Comparison of ENCODE assay signal across 14 cellular contexts in genomic region chr16:15605869-15606520, GRCh38. TPM values are rescaled to one million over a fixed set of nuclear protein-coding genes. Genes with fewer than 3 reads are reported as not detected.
A peak's percentile ranks its signal among the peaks of the same experiment; 100 is the strongest.
DNase-seq lines count a peak whose midpoint lies in the region; ATAC-seq and TF ChIP-seq lines count a peak whose summit lies in the region.
"Had no signal": no experiment of that assay in that cellular context is flagged by ENCODE, and none has a peak within 500 bp of the region (broad histone marks: within the 10 kb centered on the region; RNA-seq: fewer than 3 reads in every experiment).

No MANE protein-coding gene starts in this region.

- no peak overlapping the region for H2BK120ac ChIP-seq in neuronal stem cell (ENCODE audit: low read depth, low read length)

- no peak for ATAC-seq in central memory CD8-positive, alpha-beta T cell (replicated peaks; ENCODE audit: extremely low read depth, poor library complexity, severe bottlenecking)

- no peak for TF ChIP-seq CTCF in mesothelial cell of epicardium (IDR thresholded peaks at IDR 0.05; ENCODE audit: unreplicated experiment)

- H3K14ac ChIP-seq in neuronal stem cell (ENCODE audit: low read length), result no peak overlapping the region

- no peak overlapping the region for H2AK5ac ChIP-seq in neuronal stem cell (ENCODE audit: low read depth, low read length)

- H2AFZ ChIP-seq in neuronal stem cell (ENCODE audit: low read length), result no peak overlapping the region
- H2AFZ ChIP-seq: GM23248 had no signal

- CTCF ChIA-PET in CD8-positive, alpha-beta memory T cell (lab: Charles Lee), result no interaction called here

- H2BK15ac ChIP-seq in neuronal stem cell (ENCODE audit: low read length), result no peak overlapping the region

- no peaks in the 10 kb centered on the region for H3K9me3 Mint-ChIP-seq in CD8-positive, alpha-beta memory T cell
- H3K9me3 Mint-ChIP-seq in central memory CD8-positive, alpha-beta T cell, result no peaks in the 10 kb centered on the region
- H3K9me3 Mint-ChIP-seq in mesothelial cell of epicardium, result no peaks in the 10 kb centered on the region
- H3K9me3 Mint-ChIP-seq: endodermal cell had no signal

- H3K4ac ChIP-seq in neuronal stem cell (ENCODE audit: low read length), result no peak overlapping the region

- no peak overlapping the region for H3K23ac ChIP-seq in neuronal stem cell (ENCODE audit: low read depth, low read length, poor library complexity)

- no peak overlapping the region for H3K27ac ChIP-seq in CD8-positive, alpha-beta memory T cell (ENCODE audit: low read depth, low read length)
- no peak overlapping the region for H3K27ac ChIP-seq in neuronal stem cell (replicated peaks; ENCODE audit: low read length)
- H3K27ac ChIP-seq: GM23248, Peyer's patch had no signal

- no peaks in the 10 kb centered on the region for H3K4me1 ChIP-seq in CD8-positive, alpha-beta memory T cell (ENCODE audit: insufficient read depth, low read length)
- no peaks in the 10 kb centered on the region for H3K4me1 ChIP-seq in neuronal stem cell (ENCODE audit: control insufficient read depth in 2 of 2, insufficient read depth in 1 of 2, low read depth in 1 of 2, low read length in 2 of 2)
- H3K4me1 ChIP-seq: Peyer's patch had no signal

- H3K36me3 Mint-ChIP-seq in CD8-positive, alpha-beta memory T cell, result peaks cover 35 to 99% (median 60%) of the 10 kb centered on the region in 3 donors
- H3K36me3 Mint-ChIP-seq in central memory CD8-positive, alpha-beta T cell (ENCODE audit: insufficient read depth), result peaks cover 76% of the 10 kb centered on the region
- peaks cover 67% of the 10 kb centered on the region for H3K36me3 Mint-ChIP-seq in mesothelial cell of epicardium

- H3K27me3 Mint-ChIP-seq in CD8-positive, alpha-beta memory T cell, result no peaks in the 10 kb centered on the region
- no peaks in the 10 kb centered on the region for H3K27me3 Mint-ChIP-seq in central memory CD8-positive, alpha-beta T cell
- no peaks in the 10 kb centered on the region for H3K27me3 Mint-ChIP-seq in mesothelial cell of epicardium (ENCODE audit: low read depth)

- H4K91ac ChIP-seq in neuronal stem cell (ENCODE audit: low read depth, low read length, poor library complexity), result no peak overlapping the region

- H2BK12ac ChIP-seq in neuronal stem cell (ENCODE audit: low read length), result no peak overlapping the region

- no peak overlapping the region for H3K4me3 Mint-ChIP-seq in CD8-positive, alpha-beta memory T cell
- no peak overlapping the region for H3K4me3 Mint-ChIP-seq in central memory CD8-positive, alpha-beta T cell
- no peak overlapping the region for H3K4me3 Mint-ChIP-seq in mesothelial cell of epicardium
- H3K4me3 Mint-ChIP-seq: endodermal cell had no signal

- no peak for DNase-seq in CD8-positive, alpha-beta memory T cell
- peak; percentile 5 for DNase-seq in NCI-H748 treated with DMSO at 0.1 percent for 48 hours (lab: John Stamatoyannopoulos, UW)
- no peak for DNase-seq in central memory CD8-positive, alpha-beta T cell (ENCODE audit: low spot score in 2 of 2)
- no peak for DNase-seq in neuronal stem cell (ENCODE audit: low spot score)
- no peak for DNase-seq in NCI-H1105 treated with DMSO at 0.1 percent for 48 hours (lab: John Stamatoyannopoulos, UW)
- DNase-seq in mesothelial cell of epicardium (ENCODE audit: low spot score in 2 of 2, unreplicated experiment in 2 of 2), result no peak
- DNase-seq in NCI-H446 (lab: John Stamatoyannopoulos, UW), result no peak
- no peak for DNase-seq in stimulated activated CD4-positive, alpha-beta T cell treated with anti-CD3 and anti-CD28 coated beads, Interleukin-15, amount 100 ng/mL, for 24 hours
- DNase-seq: endodermal cell; GM23248; NCI-H510A treated with DMSO at 0.1 percent for 48 hours; Peyer's patch; retina; stimulated activated CD4-positive, alpha-beta T cell treated with anti-CD3 and anti-CD28 coated beads, Interleukin-1b, Interleukin-23, amount 100 ng/mL, for 48 hours had no signal

- H3K9me3 ChIP-seq in CD8-positive, alpha-beta memory T cell (ENCODE audit: low read length), result no peaks in the 10 kb centered on the region
- no peaks in the 10 kb centered on the region for H3K9me3 ChIP-seq in neuronal stem cell (replicated peaks in 1 of 2; ENCODE audit: control insufficient read depth in 2 of 2, insufficient read depth in 1 of 2, low read depth in 1 of 2, low read length in 2 of 2)
- H3K9me3 ChIP-seq: Peyer's patch had no signal

- H3K36me3 ChIP-seq in CD8-positive, alpha-beta memory T cell (ENCODE audit: insufficient read depth, low read length), result peaks cover 84% of the 10 kb centered on the region
- H3K36me3 ChIP-seq in neuronal stem cell (replicated peaks in 1 of 2; ENCODE audit: control insufficient read depth in 2 of 2, insufficient read depth in 2 of 2, low read length in 2 of 2), result peaks cover 30 to 99% of the 10 kb centered on the region in 2 donors

- no peak overlapping the region for H2BK5ac ChIP-seq in neuronal stem cell (ENCODE audit: low read length)

- no peaks in the 10 kb centered on the region for H3K27me3 ChIP-seq in CD8-positive, alpha-beta memory T cell (ENCODE audit: insufficient read depth, low read length, poor library complexity, severe bottlenecking)
- H3K27me3 ChIP-seq in neuronal stem cell (ENCODE audit: control insufficient read depth in 3 of 3, insufficient read depth in 3 of 3, low read depth in 1 of 3, low read length in 3 of 3), result peaks cover 0 to 2% (median 0%) of the 10 kb centered on the region in 3 experiments
- H3K27me3 ChIP-seq: Peyer's patch had no signal

- no peak overlapping the region for H3K4me2 ChIP-seq in neuronal stem cell (ENCODE audit: insufficient read depth, low read length, poor library complexity, severe bottlenecking)

- WGBS in neuronal stem cell (ENCODE audit: extremely low coverage in 2 of 2, insufficient read length in 2 of 2, insufficient replicate concordance in 1 of 2), 2 donors, result no CpG with 5 or more reads among the region's 13 CpGs

- no peak overlapping the region for H3K4me3 ChIP-seq in CD8-positive, alpha-beta memory T cell (ENCODE audit: low read length)
- no peak overlapping the region for H3K4me3 ChIP-seq in neuronal stem cell (ENCODE audit: low read length in 2 of 2)
- H3K4me3 ChIP-seq: GM23248, Peyer's patch had no signal

- H3K9ac ChIP-seq in neuronal stem cell (ENCODE audit: low read depth, low read length, poor library complexity), result peak overlapping the region; percentile 27
- H3K9ac ChIP-seq: GM23248 had no signal

- no peak overlapping the region for H4K8ac ChIP-seq in neuronal stem cell (ENCODE audit: low read depth, low read length)

- H3K79me1 ChIP-seq in neuronal stem cell (ENCODE audit: low read depth, low read length), result peaks cover 6% of the 10 kb centered on the region

- H3K27ac Mint-ChIP-seq in CD8-positive, alpha-beta memory T cell, result peak overlapping the region; percentile 0 to 93 (median 70)
- H3K27ac Mint-ChIP-seq in central memory CD8-positive, alpha-beta T cell (ENCODE audit: low read depth), result peak overlapping the region; percentile 83
- no peak overlapping the region for H3K27ac Mint-ChIP-seq in mesothelial cell of epicardium
- H3K27ac Mint-ChIP-seq: endodermal cell had no signal

- H3K18ac ChIP-seq in neuronal stem cell (ENCODE audit: low read length), result no peak overlapping the region

- POLR2A ChIA-PET in CD8-positive, alpha-beta memory T cell (lab: Charles Lee), result interaction anchor here (0.5 kb wide), 1 partner anchor 17 kb away, joined by 3 read pairs; no protein-coding TSS in a partner anchor

- H3K4me1 Mint-ChIP-seq in CD8-positive, alpha-beta memory T cell, result peaks cover 3 to 15% (median 8%) of the 10 kb centered on the region in 3 donors
- peaks cover 22% of the 10 kb centered on the region for H3K4me1 Mint-ChIP-seq in central memory CD8-positive, alpha-beta T cell
- H3K4me1 Mint-ChIP-seq in mesothelial cell of epicardium, result no peaks in the 10 kb centered on the region
- H3K4me1 Mint-ChIP-seq: endodermal cell had no signal

RNA-seq across cellular contexts. Expression of gene MARF1, which starts 37.0 kb away (rescaled TPM):
- 10 to 100 TPM; 69.0 to 75.3 TPM for total RNA-seq in CD8-positive, alpha-beta memory T cell
- polyA plus RNA-seq in CD8-positive, alpha-beta memory T cell, result 16.9 TPM
- polyA plus RNA-seq in neuronal stem cell (2013, experiment 1 of 2), result 11.6 TPM
- 12.5 TPM for polyA plus RNA-seq in neuronal stem cell (2013, experiment 2 of 2)
- 76.2 to 79.1 TPM (median 76.6 TPM) in 3 replicates for total RNA-seq in mesothelial cell of epicardium

RNA-seq across cellular contexts. Expression of gene NDE1, which starts 44.0 kb away (rescaled TPM):
- total RNA-seq in CD8-positive, alpha-beta memory T cell, result 100 to 1,000 TPM; 113 to 123 TPM
- polyA plus RNA-seq in CD8-positive, alpha-beta memory T cell, result 55.9 TPM
- polyA plus RNA-seq in neuronal stem cell (2013, experiment 1 of 2), result 50.4 TPM
- 51.2 TPM for polyA plus RNA-seq in neuronal stem cell (2013, experiment 2 of 2)
- 45.9 to 48.2 TPM (median 46.8 TPM) in 3 replicates for total RNA-seq in mesothelial cell of epicardium
